In the genomic region with DNA sequence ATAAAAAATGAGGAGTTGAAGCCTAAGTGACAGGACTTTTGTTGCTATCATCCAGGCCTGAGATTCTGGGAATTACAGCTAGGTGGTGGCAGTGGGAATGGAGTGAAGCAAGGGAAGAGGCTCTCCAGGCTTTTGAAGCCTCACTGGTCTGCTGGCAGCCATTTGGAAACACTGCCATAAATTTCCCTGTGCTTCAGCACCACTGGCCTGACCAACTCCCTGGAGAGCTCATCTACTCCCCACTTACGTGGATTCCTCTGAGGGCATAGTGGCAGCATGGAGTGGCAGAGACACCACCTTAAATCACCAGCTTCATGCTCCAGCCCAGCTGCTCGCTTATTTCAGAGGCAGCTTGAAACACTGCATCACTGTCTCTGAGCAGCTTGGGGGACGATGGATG, we compare ENCODE assay signal across 13 cellular contexts.
DNase-seq lines count a peak whose midpoint lies in the region; ATAC-seq, FAIRE-seq and TF ChIP-seq lines count a peak whose summit lies in the region.
"Had no signal": no experiment of that assay in that cellular context is flagged by ENCODE, and none has a peak within 500 bp of the region (broad histone marks: within the 10 kb centered on the region; RNA-seq: fewer than 3 reads in every experiment).

No MANE protein-coding gene starts in this region.

- TF ChIP-seq EP300 in H1 (IDR thresholded peaks at IDR 0.05; ENCODE audit: borderline replicate concordance in 1 of 2, low read depth in 2 of 2, low read length in 2 of 2) = no peak
- no peak for TF ChIP-seq EP300 in neural cell (conservative IDR thresholded peaks at IDR 0.05; ENCODE audit: poor library complexity, severe bottlenecking)

- no peak overlapping the region for H3K18ac ChIP-seq in H1 (ENCODE audit: extremely low read depth, low read length)

- H3K9me3 ChIP-seq in H1 (ENCODE audit: insufficient read depth in 2 of 2, low read depth in 1 of 2, low read length in 1 of 2) = no peaks in the 10 kb centered on the region
- H3K9me3 ChIP-seq in neural cell (ENCODE audit: low read length) = no peaks in the 10 kb centered on the region
- H3K9me3 ChIP-seq: left ventricle myocardium inferior had no signal

- no peak overlapping the region for H3K4me2 ChIP-seq in H1 (ENCODE audit: insufficient read depth in 1 of 2, low read depth in 2 of 2, low read length in 2 of 2)
- H3K4me2 ChIP-seq in neural cell (ENCODE audit: low read length) = no peak overlapping the region

- H2BK120ac ChIP-seq in H1 (replicated peaks; ENCODE audit: low read depth, low read length) = no peak overlapping the region

- H3K79me2 ChIP-seq in H1 (ENCODE audit: control insufficient read depth in 1 of 2, insufficient read depth in 2 of 2, low read length in 2 of 2) = no peaks in the 10 kb centered on the region
- no peaks in the 10 kb centered on the region for H3K79me2 ChIP-seq in neural cell (replicated peaks; ENCODE audit: insufficient read depth, low read length)

- H3K56ac ChIP-seq in H1 (replicated peaks; ENCODE audit: insufficient read length, low read depth, low read length) = no peak overlapping the region

- DNase-seq in DMS 273 treated with DMSO at 0.1 percent for 48 hours (lab: John Stamatoyannopoulos, UW) (peak; percentile 63), NCI-H1694 (lab: John Stamatoyannopoulos, UW) (peak; percentile 60), H1 (ENCODE audit: low read depth in 1 of 2, low spot score in 2 of 2) (peak in 1 of 2 experiments; percentile 2), UCSD-AML1 (lab: John Stamatoyannopoulos, UW; ENCODE audit: unreplicated experiment) (no peak), dermis blood vessel endothelial cell (no peak)
- no peak for DNase-seq in stimulated activated CD4-positive, alpha-beta T cell treated with anti-CD3 and anti-CD28 coated beads, Interleukin-1b, Interleukin-23, amount 100 ng/mL, for 48 hours
- DNase-seq: activated CD8-positive, alpha-beta memory T cell treated with anti-CD3 and anti-CD28 coated beads, Interleukin-2, amount 10 ng/mL, durations not matched to agents 7 days and 5 days; CD4-positive, CD25-positive, alpha-beta regulatory T cell; left ventricle myocardium inferior; OCI-M1; stimulated activated naive CD4-positive, alpha-beta T cell treated with Interleukin-2 at 50 U/mL for 16 hours had no signal

- H3K4ac ChIP-seq in H1 (replicated peaks; ENCODE audit: insufficient read length, low read depth, low read length) = no peak overlapping the region

- H2BK15ac ChIP-seq in H1 (ENCODE audit: low read length) = no peak overlapping the region

- CTCF ChIA-PET in H1 (lab: Charles Lee; ENCODE audit: partially characterized antibody) = interaction anchor here (0.7 to 1.5 kb wide), 9 partner anchors 8 to 344 kb away, joined by 3 to 7 read pairs (median 3); no protein-coding TSS in a partner anchor

- peak in 2 of 3 experiments; percentile 41 to 42; a peak in 2 of 4 replicates for TF ChIP-seq CTCF in H1 (IDR thresholded peaks at IDR 0.05; ENCODE audit: control extremely low read depth in 1 of 3, insufficient read depth in 1 of 3, low read depth in 1 of 3, low read length in 3 of 3)
- TF ChIP-seq CTCF in neural cell (IDR thresholded peaks at IDR 0.05; ENCODE audit: poor library complexity, severe bottlenecking) = peak; percentile 20

- WGBS in H1 (ENCODE audit: extremely low coverage in 1 of 2, insufficient coverage in 1 of 2, insufficient read length in 1 of 2, insufficient replicate concordance in 2 of 2, low coverage in 1 of 2, low lambda C conversion rate in 2 of 2, missing lambda C conversion rate in 1 of 2), 2 experiments = 82% methylated on average over 3 of the region's 3 CpGs; no CpG with 5 or more reads in 1 of the 2 experiments

- TF ChIP-seq POLR2A in H1 (IDR thresholded peaks at IDR 0.05; ENCODE audit: control extremely low read depth in 1 of 2, low read depth in 2 of 2, low read length in 2 of 2) = no peak

- no peak overlapping the region for H2BK5ac ChIP-seq in H1 (ENCODE audit: low read depth, low read length)

- H3K4me3 ChIP-seq in H1 (ENCODE audit: extremely low read depth in 1 of 4, insufficient read depth in 2 of 4, low read depth in 3 of 4, low read length in 4 of 4) (no peak overlapping the region), neural cell (ENCODE audit: low read length) (no peak overlapping the region)
- H3K4me3 ChIP-seq: left ventricle myocardium inferior had no signal

- no peak for ATAC-seq in GM21367 (IDR thresholded peaks at IDR 0.05; ENCODE audit: unreplicated experiment)
- ATAC-seq: activated CD8-positive, alpha-beta memory T cell treated with anti-CD3 and anti-CD28 coated beads, Interleukin-2, amount 10 ng/mL, durations not matched to agents 7 days and 5 days had no signal

- no peak for FAIRE-seq in H1 (lab: Jason Lieb, UNC)

- no peak overlapping the region for H3K14ac ChIP-seq in H1 (ENCODE audit: insufficient read length)

- no peaks in the 10 kb centered on the region for H3K23me2 ChIP-seq in H1 (ENCODE audit: low read depth, low read length)

- H3K27ac ChIP-seq in H1 (ENCODE audit: low read depth, low read length) (no peak overlapping the region), neural cell (ENCODE audit: low read length) (no peak overlapping the region)
- H3K27ac ChIP-seq: left ventricle myocardium inferior had no signal

- H2BK12ac ChIP-seq in H1 (ENCODE audit: low read depth, low read length) = no peak overlapping the region; the same call in 1 of the 2 replicates

- POLR2A ChIA-PET in H1 (lab: Charles Lee; ENCODE audit: partially characterized antibody) = interaction anchor here (0.8 kb wide), 1 partner anchor 29 kb away, joined by 3 read pairs; no protein-coding TSS in a partner anchor

- H4K8ac ChIP-seq in H1 (ENCODE audit: extremely low read depth, insufficient read depth, low read length) = peak overlapping the region; percentile 74

- no peak overlapping the region for H4K91ac ChIP-seq in H1 (replicated peaks; ENCODE audit: insufficient read length, low read length)

- no peak overlapping the region for H2BK20ac ChIP-seq in H1 (ENCODE audit: low read length)

- H2AK5ac ChIP-seq in H1 (ENCODE audit: low read depth, low read length) = no peak overlapping the region

- H4K5ac ChIP-seq in H1 (ENCODE audit: insufficient read length, low read depth, low read length) = no peak overlapping the region

- H3K27me3 ChIP-seq in H1 (replicated peaks in 1 of 4; ENCODE audit: control insufficient read depth in 3 of 4, extremely low read depth in 1 of 4, insufficient read depth in 3 of 4, low read length in 3 of 4) (no peaks in the 10 kb centered on the region), neural cell (ENCODE audit: insufficient read depth, low read depth, low read length) (no peaks in the 10 kb centered on the region)

- H3K36me3 ChIP-seq in H1 (ENCODE audit: control insufficient read depth in 2 of 4, insufficient read depth in 4 of 4, low read length in 3 of 4) = no peaks in the 10 kb centered on the region
- no peaks in the 10 kb centered on the region for H3K36me3 ChIP-seq in neural cell (ENCODE audit: insufficient read depth, low read length)
- H3K36me3 ChIP-seq: left ventricle myocardium inferior had no signal

- H3K23ac ChIP-seq in H1 (ENCODE audit: insufficient read length) = no peak overlapping the region

- no peaks in the 10 kb centered on the region for H3K4me1 ChIP-seq in H1 (replicated peaks in 1 of 4; ENCODE audit: control insufficient read depth in 3 of 4, insufficient read depth in 4 of 4, low read length in 3 of 4)
- H3K4me1 ChIP-seq: left ventricle myocardium inferior had no signal

- no peaks in the 10 kb centered on the region for H4K20me1 ChIP-seq in H1 (replicated peaks in 1 of 2; ENCODE audit: control insufficient read depth in 1 of 2, insufficient read depth in 2 of 2, low read length in 2 of 2)
- no peaks in the 10 kb centered on the region for H4K20me1 ChIP-seq in neural cell (ENCODE audit: insufficient read depth)

- TF ChIP-seq RAD21 in H1 (IDR thresholded peaks at IDR 0.05 in 1 of 2, conservative IDR thresholded peaks at IDR 0.05 in 1 of 2; ENCODE audit: low read depth in 2 of 2, low read length in 2 of 2) (peak; percentile 54 to 56), neural cell (conservative IDR thresholded peaks at IDR 0.05) (no peak)

- H3K9ac ChIP-seq in H1 (replicated peaks in 1 of 4; ENCODE audit: extremely low read depth in 1 of 4, low read depth in 3 of 4, low read length in 3 of 4) (no peak overlapping the region), neural cell (ENCODE audit: low read length) (no peak overlapping the region)

- H3K9me2 ChIP-seq in neural cell (ENCODE audit: insufficient read depth, low read length) = no peaks in the 10 kb centered on the region

- no peaks in the 10 kb centered on the region for H3K79me1 ChIP-seq in H1 (ENCODE audit: low read depth, low read length)

- H2AFZ ChIP-seq in H1 (ENCODE audit: low read length) = peak overlapping the region; percentile 74; the same call in 1 of the 2 replicates
- no peak overlapping the region for H2AFZ ChIP-seq in neural cell (ENCODE audit: low read depth, low read length)

- no peaks in the 10 kb centered on the region for H3F3A ChIP-seq in neural cell (ENCODE audit: insufficient read depth, low read length, poor library complexity, severe bottlenecking)

TF ChIP-seq in H1, 55 proteins besides CTCF, POLR2A, EP300 and RAD21:
- no peak for TF ChIP-seq JUN (IDR thresholded peaks at IDR 0.05; ENCODE audit: low read depth, low read length)
- no peak for TF ChIP-seq NRF1 (IDR thresholded peaks at IDR 0.05; ENCODE audit: low read depth, low read length)
- peak; percentile 68 for TF ChIP-seq YY1 (IDR thresholded peaks at IDR 0.05; ENCODE audit: low read depth, low read length)

Comparison
In these comparisons a context has a peak if more than half of its experiments do, and no peak if none do; other contexts are left out.
1. DNase-seq: peak in DMS 273 treated with DMSO at 0.1 percent for 48 hours (single experiment) and NCI-H1694 (single experiment); none in UCSD-AML1 (single experiment), dermis blood vessel endothelial cell (single experiment) and stimulated activated CD4-positive, alpha-beta T cell treated with anti-CD3 and anti-CD28 coated beads, Interleukin-1b, Interleukin-23, amount 100 ng/mL, for 48 hours (single experiment).